In genomic region chr1:3439346-3439745, GRCh38 we compare ENCODE assay signal across 16 cellular contexts. TPM values are rescaled to one million over a fixed set of nuclear protein-coding genes. Genes with fewer than 3 reads are reported as not detected.
A peak's percentile ranks its signal among the peaks of the same experiment; 100 is the strongest.
DNase-seq lines count a peak whose midpoint lies in the region; ATAC-seq, FAIRE-seq and TF ChIP-seq lines count a peak whose summit lies in the region.
"Had no signal": no experiment of that assay in that cellular context is flagged by ENCODE, and none has a peak within 500 bp of the region (broad histone marks: within the 10 kb centered on the region; RNA-seq: fewer than 3 reads in every experiment).

No MANE protein-coding gene starts in this region.

- ATAC-seq in HCT116 = 0 out of 2 replicates have a peak, but pooled peaks have one; percentile 25
- ATAC-seq: A549 had no signal

- no peak overlapping the region for H3K4ac ChIP-seq in H1 (replicated peaks; ENCODE audit: insufficient read length, low read depth, low read length)

- RAD21 ChIA-PET in HCT116 (lab: Charles Lee; ENCODE audit: low non-redundant PET in 1 of 2, low total read pairs in 2 of 2, uncharacterized antibody in 2 of 2, unreplicated experiment in 2 of 2) = no interaction called here

- no peak overlapping the region for H3K18ac ChIP-seq in H1 (ENCODE audit: extremely low read depth, low read length)

- H3K79me2 ChIP-seq in HCT116 (ENCODE audit: insufficient read depth, low read length) = no peaks in the 10 kb centered on the region
- no peaks in the 10 kb centered on the region for H3K79me2 ChIP-seq in H1 (ENCODE audit: control insufficient read depth in 1 of 2, insufficient read depth in 2 of 2, low read length in 2 of 2)

- H3K27ac ChIP-seq in HCT116 (ENCODE audit: low read depth, low read length) = no peak overlapping the region
- no peak overlapping the region for H3K27ac ChIP-seq in H1 (ENCODE audit: low read depth, low read length)
- peak overlapping the region in 3 of 4 donors; percentile 39 to 52 (median 42) for H3K27ac ChIP-seq in sigmoid colon
- H3K27ac ChIP-seq in breast epithelium = no peak overlapping the region
- H3K27ac ChIP-seq: A549, BLaER1, HL-60 had no signal

- 82% methylated on average over 13 of the region's 13 CpGs; no CpG with 5 or more reads in 1 of the 2 experiments for WGBS in H1 (ENCODE audit: extremely low coverage in 1 of 2, insufficient coverage in 1 of 2, insufficient read length in 1 of 2, insufficient replicate concordance in 2 of 2, low coverage in 1 of 2, low lambda C conversion rate in 2 of 2, missing lambda C conversion rate in 1 of 2), 2 experiments
- WGBS in sigmoid colon, 2 donors = 59 to 80% methylated on average over 13 of the region's 13 CpGs

- CTCF ChIA-PET in HCT116 (lab: Charles Lee) (no interaction called here), H1 (lab: Charles Lee; ENCODE audit: partially characterized antibody) (interaction anchor here (0.9 to 6.5 kb wide), 4 partner anchors 8 to 184 kb away, joined by 3 to 35 read pairs (median 6); no protein-coding TSS in a partner anchor)

- no peak overlapping the region for H2BK12ac ChIP-seq in H1 (ENCODE audit: low read depth, low read length)

- POLR2A ChIA-PET in HCT116 (lab: Charles Lee) (no interaction called here), H1 (lab: Charles Lee; ENCODE audit: partially characterized antibody) (interaction anchor here (0.9 kb wide), 1 partner anchor 9 kb away, joined by 5 read pairs; no protein-coding TSS in a partner anchor)

- no peak for TF ChIP-seq EP300 in H1 (IDR thresholded peaks at IDR 0.05; ENCODE audit: borderline replicate concordance in 1 of 2, low read depth in 2 of 2, low read length in 2 of 2)
- TF ChIP-seq EP300 in sigmoid colon (IDR thresholded peaks at IDR 0.05) = no peak

- no peaks in the 10 kb centered on the region for H3K9me2 ChIP-seq in HCT116 (ENCODE audit: insufficient read depth)

- H3K27me3 ChIP-seq in HCT116 (ENCODE audit: insufficient read depth, low read length) (peaks cover 5% of the 10 kb centered on the region; the same call in 1 of the 2 replicates), H1 (replicated peaks in 1 of 4; ENCODE audit: control insufficient read depth in 3 of 4, extremely low read depth in 1 of 4, insufficient read depth in 3 of 4, low read length in 3 of 4) (peaks cover 0 to 2% (median under 1%) of the 10 kb centered on the region in 4 experiments; a peak in 1 of 7 replicates), sigmoid colon (peaks cover 0 to 85% (median 0%) of the 10 kb centered on the region in 3 donors), breast epithelium (peaks cover 0 to 66% of the 10 kb centered on the region in 2 donors)

- intact Hi-C loops in HCT116 (cut with micrococcal nuclease) = no loop called here
- intact Hi-C loops in sigmoid colon (cut with DNase I) = no loop called here
- intact Hi-C loops in breast epithelium (cut with DNase I; ENCODE audit: low total_unique reads) = no loop called here

- H2BK120ac ChIP-seq in H1 (replicated peaks; ENCODE audit: low read depth, low read length) = no peak overlapping the region

- H3K56ac ChIP-seq in H1 (replicated peaks; ENCODE audit: insufficient read length, low read depth, low read length) = no peak overlapping the region

- H2AK5ac ChIP-seq in H1 (ENCODE audit: low read depth, low read length) = no peak overlapping the region

- H4K20me1 ChIP-seq in HCT116 (ENCODE audit: insufficient read depth) (no peaks in the 10 kb centered on the region), H1 (replicated peaks in 1 of 2; ENCODE audit: control insufficient read depth in 1 of 2, insufficient read depth in 2 of 2, low read length in 2 of 2) (no peaks in the 10 kb centered on the region)

- H3K23me2 ChIP-seq in H1 (ENCODE audit: low read depth, low read length) = no peaks in the 10 kb centered on the region

- no peak overlapping the region for H2BK5ac ChIP-seq in H1 (ENCODE audit: low read depth, low read length)

- H3K36me3 ChIP-seq in HCT116 (ENCODE audit: control insufficient read depth in 1 of 2, insufficient read depth in 2 of 2, low read length in 2 of 2) (no peaks in the 10 kb centered on the region), H1 (ENCODE audit: control insufficient read depth in 2 of 4, insufficient read depth in 4 of 4, low read length in 3 of 4) (no peaks in the 10 kb centered on the region), sigmoid colon (no peaks in the 10 kb centered on the region), breast epithelium (no peaks in the 10 kb centered on the region)
- H3K36me3 ChIP-seq: BLaER1 had no signal

- H3K9me3 ChIP-seq in HCT116 (ENCODE audit: control insufficient read depth in 1 of 2, insufficient read depth in 1 of 2, low read depth in 1 of 2, low read length in 2 of 2) (no peaks in the 10 kb centered on the region), H1 (ENCODE audit: insufficient read depth in 2 of 2, low read depth in 1 of 2, low read length in 1 of 2) (no peaks in the 10 kb centered on the region), sigmoid colon (no peaks in the 10 kb centered on the region), breast epithelium (no peaks in the 10 kb centered on the region)
- H3K9me3 ChIP-seq: A549, BLaER1, Caco-2 had no signal

- H4K91ac ChIP-seq in H1 (replicated peaks; ENCODE audit: insufficient read length, low read length) = no peak overlapping the region

- H4K8ac ChIP-seq in H1 (ENCODE audit: extremely low read depth, insufficient read depth, low read length) = no peak overlapping the region

- no peak overlapping the region for H3K23ac ChIP-seq in H1 (ENCODE audit: insufficient read length)

- FAIRE-seq in H1 (lab: Jason Lieb, UNC) = no peak
- FAIRE-seq: A549, H54 had no signal

- H3K4me2 ChIP-seq in HCT116 (ENCODE audit: low read length) (no peak overlapping the region), H1 (ENCODE audit: insufficient read depth in 1 of 2, low read depth in 2 of 2, low read length in 2 of 2) (no peak overlapping the region)
- H3K4me2 ChIP-seq: A549, BLaER1 had no signal

- H4K5ac ChIP-seq in H1 (ENCODE audit: insufficient read length, low read depth, low read length) = no peak overlapping the region

- H3K79me1 ChIP-seq in H1 (ENCODE audit: low read depth, low read length) = no peaks in the 10 kb centered on the region

- H3K4me3 ChIP-seq in HCT116 (replicated peaks in 1 of 2; ENCODE audit: low read depth in 1 of 2, low read length in 2 of 2) = no peak overlapping the region
- H3K4me3 ChIP-seq in H1 (ENCODE audit: extremely low read depth in 1 of 4, insufficient read depth in 2 of 4, low read depth in 3 of 4, low read length in 4 of 4) = no peak overlapping the region
- H3K4me3 ChIP-seq in sigmoid colon = no peak overlapping the region
- no peak overlapping the region for H3K4me3 ChIP-seq in breast epithelium
- H3K4me3 ChIP-seq: A549, BLaER1 had no signal

- TF ChIP-seq RAD21 in HCT116 (IDR thresholded peaks at IDR 0.05; ENCODE audit: low read depth) = no peak
- TF ChIP-seq RAD21 in H1 (IDR thresholded peaks at IDR 0.05 in 1 of 2, conservative IDR thresholded peaks at IDR 0.05 in 1 of 2; ENCODE audit: low read depth in 2 of 2, low read length in 2 of 2) = no peak

- TF ChIP-seq CTCF in HCT116 (IDR thresholded peaks at IDR 0.05 in 2 of 3, conservative IDR thresholded peaks at IDR 0.05 in 1 of 3; ENCODE audit: borderline replicate concordance in 1 of 3, insufficient read depth in 1 of 3, low read depth in 2 of 3, low read length in 2 of 3) = no peak
- TF ChIP-seq CTCF in H1 (IDR thresholded peaks at IDR 0.05; ENCODE audit: control extremely low read depth in 1 of 3, insufficient read depth in 1 of 3, low read depth in 1 of 3, low read length in 3 of 3) = no peak
- no peak for TF ChIP-seq CTCF in sigmoid colon (IDR thresholded peaks at IDR 0.05)
- TF ChIP-seq CTCF in breast epithelium (IDR thresholded peaks at IDR 0.05) = no peak

- no peaks in the 10 kb centered on the region for H3K4me1 ChIP-seq in HCT116 (ENCODE audit: control insufficient read depth in 1 of 2, insufficient read depth in 2 of 2, low read length in 2 of 2)
- peaks cover 0 to 3% (median 1%) of the 10 kb centered on the region in 4 experiments; a peak in 3 of 7 replicates for H3K4me1 ChIP-seq in H1 (replicated peaks in 1 of 4; ENCODE audit: control insufficient read depth in 3 of 4, insufficient read depth in 4 of 4, low read length in 3 of 4)
- H3K4me1 ChIP-seq in sigmoid colon = no peaks in the 10 kb centered on the region
- H3K4me1 ChIP-seq in breast epithelium = no peaks in the 10 kb centered on the region
- H3K4me1 ChIP-seq: A549, BLaER1, Caco-2 had no signal

- no peak overlapping the region for H3K9ac ChIP-seq in HCT116 (ENCODE audit: low read length)
- H3K9ac ChIP-seq in H1 (replicated peaks in 1 of 4; ENCODE audit: extremely low read depth in 1 of 4, low read depth in 3 of 4, low read length in 3 of 4) = no peak overlapping the region
- H3K9ac ChIP-seq: BLaER1 had no signal

- H2BK15ac ChIP-seq in H1 (ENCODE audit: low read length) = 0 out of 2 replicates have a peak overlapping the region, but pooled peaks have one; percentile 72

- no TSS peak for BruUV-seq in HCT116 (replicated peaks; lab: Mats Ljungman, UMichigan)

- no peak overlapping the region for H2BK20ac ChIP-seq in H1 (ENCODE audit: low read length)

- DNase-seq in HCT116 (ENCODE audit: low read depth, low spot score) (no peak), NCI-H69 (lab: John Stamatoyannopoulos, UW) (peak; percentile 2), H1 (ENCODE audit: low read depth in 1 of 2, low spot score in 2 of 2) (no peak), sigmoid colon (no peak), NOMO-1 treated with dmso at 0.1 percent for 144 hours (lab: John Stamatoyannopoulos, UW; ENCODE audit: unreplicated experiment) (no peak), breast epithelium (ENCODE audit: low spot score in 2 of 2) (no peak), NCI-H524 (lab: John Stamatoyannopoulos, UW) (no peak)
- DNase-seq: AML-193, Caco-2, DND-41, GDM1 had no signal

- TF ChIP-seq POLR2A in HCT116 (IDR thresholded peaks at IDR 0.05; ENCODE audit: borderline replicate concordance, extremely low read depth, insufficient read depth, insufficient read length) = no peak
- no peak for TF ChIP-seq POLR2A in H1 (IDR thresholded peaks at IDR 0.05; ENCODE audit: control extremely low read depth in 1 of 2, low read depth in 2 of 2, low read length in 2 of 2)
- TF ChIP-seq POLR2A in sigmoid colon (IDR thresholded peaks at IDR 0.05) = no peak
- TF ChIP-seq POLR2A in breast epithelium (IDR thresholded peaks at IDR 0.05) = no peak

- no peak overlapping the region for H3K14ac ChIP-seq in H1 (ENCODE audit: insufficient read length)

- no peak overlapping the region for H2AFZ ChIP-seq in HCT116 (ENCODE audit: low read depth, low read length, poor library complexity, severe bottlenecking)
- no peak overlapping the region for H2AFZ ChIP-seq in H1 (ENCODE audit: low read length)

RNA-seq across cellular contexts. Expression of gene ARHGEF16, which starts 15.1 kb away (rescaled TPM):
- total RNA-seq in HCT116 (2021; ENCODE audit: unreplicated experiment) = 37.4 TPM
- 29.5 and 34.9 TPM in 2 replicates for polyA plus RNA-seq in HCT116 (2012)
- 20.0 and 20.7 TPM in 2 replicates for total RNA-seq in H1 (2021; fragmentation: NEBNext Ultra II Directional; extraction: Animal tissue kit (Norgen Biotek cat#: 25700))
- 18.3 and 25.0 TPM in 2 replicates for polyA plus RNA-seq in H1 (2011; rRNA removed)
- 20.5 TPM for polyA plus RNA-seq in H1 (2011; cell fraction: cytosol; rRNA removed)
- polyA plus RNA-seq in H1 (2011; cell fraction: nucleus; rRNA removed) = 55.6 TPM
- 11.4 to 18.1 TPM (median 16.6 TPM) in 4 replicates for polyA plus RNA-seq in H1 (2012, experiment 1 of 2)
- 15.7 TPM for polyA plus RNA-seq in H1 (2012, experiment 2 of 2)
- polyA plus RNA-seq in H1 (2013, experiment 1 of 2) = 8.9 TPM
- 7.8 TPM for polyA plus RNA-seq in H1 (2013, experiment 2 of 2)
- 32.5 and 33.4 TPM in 2 replicates for polyA minus RNA-seq in H1 (2011; rRNA and poly(A)+ RNA removed)
- 10.1 TPM for polyA minus RNA-seq in H1 (2011; cell fraction: cytosol; rRNA and poly(A)+ RNA removed)
- 24.2 TPM for polyA minus RNA-seq in H1 (2011; cell fraction: nucleus; rRNA and poly(A)+ RNA removed)
- 1 to 10 TPM in 2 of 4 donors, under 1 TPM in 2; 0.41 to 2.2 (median 0.78) TPM for total RNA-seq in sigmoid colon
- 10 to 100 TPM; 44.4 to 51.8 (median 51.6) TPM for polyA plus RNA-seq in sigmoid colon
- 10 to 100 TPM in 2 of 3 donors, under 1 TPM in 1; 0.80 to 16.2 (median 15.1) TPM for total RNA-seq in breast epithelium
- total RNA-seq: CD8-positive, alpha-beta memory T cell had no signal

Comparison
In these comparisons a context has a peak if more than half of its experiments do, and no peak if none do; other contexts are left out.
1. H3K27ac ChIP-seq: peak in sigmoid colon (3 of 4); none in HCT116 (single experiment), H1 (single experiment) and breast epithelium (0 of 2).